1 cellular context compared by ENCODE assay signal in the genomic region with DNA sequence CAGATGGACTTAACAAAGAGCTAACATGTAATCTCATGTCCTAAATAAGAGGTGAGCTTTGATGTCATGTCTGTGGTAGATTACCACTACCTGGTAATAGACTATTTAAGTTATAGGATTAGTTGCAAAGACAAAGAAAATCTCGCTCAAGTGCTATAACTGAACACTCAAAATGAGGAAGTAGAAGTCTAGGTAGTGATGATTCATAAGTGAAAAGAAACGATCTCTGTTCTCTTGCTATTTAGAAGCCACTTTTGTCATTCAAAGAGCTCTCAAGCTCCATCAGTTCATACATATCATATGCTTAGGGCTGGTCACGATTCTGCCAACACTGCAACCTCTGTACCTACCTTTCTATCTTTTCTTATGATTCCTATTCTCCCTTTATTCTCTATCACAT.
TF ChIP-seq lines count a peak whose summit lies in the region.

No MANE protein-coding gene starts in this region.

TF ChIP-seq in GM12878, 131 proteins besides CTCF, POLR2A, EP300 and RAD21 (continued from another document and continues in another):
- TF ChIP-seq, protein P1, sequence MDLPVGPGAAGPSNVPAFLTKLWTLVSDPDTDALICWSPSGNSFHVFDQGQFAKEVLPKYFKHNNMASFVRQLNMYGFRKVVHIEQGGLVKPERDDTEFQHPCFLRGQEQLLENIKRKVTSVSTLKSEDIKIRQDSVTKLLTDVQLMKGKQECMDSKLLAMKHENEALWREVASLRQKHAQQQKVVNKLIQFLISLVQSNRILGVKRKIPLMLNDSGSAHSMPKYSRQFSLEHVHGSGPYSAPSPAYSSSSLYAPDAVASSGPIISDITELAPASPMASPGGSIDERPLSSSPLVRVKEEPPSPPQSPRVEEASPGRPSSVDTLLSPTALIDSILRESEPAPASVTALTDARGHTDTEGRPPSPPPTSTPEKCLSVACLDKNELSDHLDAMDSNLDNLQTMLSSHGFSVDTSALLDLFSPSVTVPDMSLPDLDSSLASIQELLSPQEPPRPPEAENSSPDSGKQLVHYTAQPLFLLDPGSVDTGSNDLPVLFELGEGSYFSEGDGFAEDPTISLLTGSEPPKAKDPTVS (IDR thresholded peaks at IDR 0.05; ENCODE audit: low read depth, low read length) = no peak
- TF ChIP-seq CBX5 (IDR thresholded peaks at IDR 0.05; ENCODE audit: low read depth) = peak; percentile 74; the same call in 1 of the 2 replicates
- no peak for TF ChIP-seq GATAD2B (conservative IDR thresholded peaks at IDR 0.05; ENCODE audit: low read depth)
- TF ChIP-seq CEBPB (IDR thresholded peaks at IDR 0.05; ENCODE audit: borderline replicate concordance in 1 of 2, low read depth in 2 of 2, low read length in 2 of 2) = peak in 1 of 2 experiments; percentile 35; a peak in 1 of 4 replicates
- TF ChIP-seq, protein P2, sequence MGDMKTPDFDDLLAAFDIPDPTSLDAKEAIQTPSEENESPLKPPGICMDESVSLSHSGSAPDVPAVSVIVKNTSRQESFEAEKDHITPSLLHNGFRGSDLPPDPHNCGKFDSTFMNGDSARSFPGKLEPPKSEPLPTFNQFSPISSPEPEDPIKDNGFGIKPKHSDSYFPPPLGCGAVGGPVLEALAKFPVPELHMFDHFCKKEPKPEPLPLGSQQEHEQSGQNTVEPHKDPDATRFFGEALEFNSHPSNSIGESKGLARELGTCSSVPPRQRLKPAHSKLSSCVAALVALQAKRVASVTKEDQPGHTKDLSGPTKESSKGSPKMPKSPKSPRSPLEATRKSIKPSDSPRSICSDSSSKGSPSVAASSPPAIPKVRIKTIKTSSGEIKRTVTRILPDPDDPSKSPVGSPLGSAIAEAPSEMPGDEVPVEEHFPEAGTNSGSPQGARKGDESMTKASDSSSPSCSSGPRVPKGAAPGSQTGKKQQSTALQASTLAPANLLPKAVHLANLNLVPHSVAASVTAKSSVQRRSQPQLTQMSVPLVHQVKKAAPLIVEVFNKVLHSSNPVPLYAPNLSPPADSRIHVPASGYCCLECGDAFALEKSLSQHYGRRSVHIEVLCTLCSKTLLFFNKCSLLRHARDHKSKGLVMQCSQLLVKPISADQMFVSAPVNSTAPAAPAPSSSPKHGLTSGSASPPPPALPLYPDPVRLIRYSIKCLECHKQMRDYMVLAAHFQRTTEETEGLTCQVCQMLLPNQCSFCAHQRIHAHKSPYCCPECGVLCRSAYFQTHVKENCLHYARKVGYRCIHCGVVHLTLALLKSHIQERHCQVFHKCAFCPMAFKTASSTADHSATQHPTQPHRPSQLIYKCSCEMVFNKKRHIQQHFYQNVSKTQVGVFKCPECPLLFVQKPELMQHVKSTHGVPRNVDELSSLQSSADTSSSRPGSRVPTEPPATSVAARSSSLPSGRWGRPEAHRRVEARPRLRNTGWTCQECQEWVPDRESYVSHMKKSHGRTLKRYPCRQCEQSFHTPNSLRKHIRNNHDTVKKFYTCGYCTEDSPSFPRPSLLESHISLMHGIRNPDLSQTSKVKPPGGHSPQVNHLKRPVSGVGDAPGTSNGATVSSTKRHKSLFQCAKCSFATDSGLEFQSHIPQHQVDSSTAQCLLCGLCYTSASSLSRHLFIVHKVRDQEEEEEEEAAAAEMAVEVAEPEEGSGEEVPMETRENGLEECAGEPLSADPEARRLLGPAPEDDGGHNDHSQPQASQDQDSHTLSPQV (IDR thresholded peaks at IDR 0.05) = no peak
- TF ChIP-seq MYB (IDR thresholded peaks at IDR 0.05; ENCODE audit: borderline replicate concordance, low read depth, low read length) = no peak
- TF ChIP-seq, protein P3, sequence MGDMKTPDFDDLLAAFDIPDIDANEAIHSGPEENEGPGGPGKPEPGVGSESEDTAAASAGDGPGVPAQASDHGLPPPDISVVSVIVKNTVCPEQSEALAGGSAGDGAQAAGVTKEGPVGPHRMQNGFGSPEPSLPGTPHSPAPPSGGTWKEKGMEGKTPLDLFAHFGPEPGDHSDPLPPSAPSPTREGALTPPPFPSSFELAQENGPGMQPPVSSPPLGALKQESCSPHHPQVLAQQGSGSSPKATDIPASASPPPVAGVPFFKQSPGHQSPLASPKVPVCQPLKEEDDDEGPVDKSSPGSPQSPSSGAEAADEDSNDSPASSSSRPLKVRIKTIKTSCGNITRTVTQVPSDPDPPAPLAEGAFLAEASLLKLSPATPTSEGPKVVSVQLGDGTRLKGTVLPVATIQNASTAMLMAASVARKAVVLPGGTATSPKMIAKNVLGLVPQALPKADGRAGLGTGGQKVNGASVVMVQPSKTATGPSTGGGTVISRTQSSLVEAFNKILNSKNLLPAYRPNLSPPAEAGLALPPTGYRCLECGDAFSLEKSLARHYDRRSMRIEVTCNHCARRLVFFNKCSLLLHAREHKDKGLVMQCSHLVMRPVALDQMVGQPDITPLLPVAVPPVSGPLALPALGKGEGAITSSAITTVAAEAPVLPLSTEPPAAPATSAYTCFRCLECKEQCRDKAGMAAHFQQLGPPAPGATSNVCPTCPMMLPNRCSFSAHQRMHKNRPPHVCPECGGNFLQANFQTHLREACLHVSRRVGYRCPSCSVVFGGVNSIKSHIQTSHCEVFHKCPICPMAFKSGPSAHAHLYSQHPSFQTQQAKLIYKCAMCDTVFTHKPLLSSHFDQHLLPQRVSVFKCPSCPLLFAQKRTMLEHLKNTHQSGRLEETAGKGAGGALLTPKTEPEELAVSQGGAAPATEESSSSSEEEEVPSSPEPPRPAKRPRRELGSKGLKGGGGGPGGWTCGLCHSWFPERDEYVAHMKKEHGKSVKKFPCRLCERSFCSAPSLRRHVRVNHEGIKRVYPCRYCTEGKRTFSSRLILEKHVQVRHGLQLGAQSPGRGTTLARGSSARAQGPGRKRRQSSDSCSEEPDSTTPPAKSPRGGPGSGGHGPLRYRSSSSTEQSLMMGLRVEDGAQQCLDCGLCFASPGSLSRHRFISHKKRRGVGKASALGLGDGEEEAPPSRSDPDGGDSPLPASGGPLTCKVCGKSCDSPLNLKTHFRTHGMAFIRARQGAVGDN (IDR thresholded peaks at IDR 0.05) = peak; percentile 47; the same call in 1 of the 2 replicates
- TF ChIP-seq, protein P4, sequence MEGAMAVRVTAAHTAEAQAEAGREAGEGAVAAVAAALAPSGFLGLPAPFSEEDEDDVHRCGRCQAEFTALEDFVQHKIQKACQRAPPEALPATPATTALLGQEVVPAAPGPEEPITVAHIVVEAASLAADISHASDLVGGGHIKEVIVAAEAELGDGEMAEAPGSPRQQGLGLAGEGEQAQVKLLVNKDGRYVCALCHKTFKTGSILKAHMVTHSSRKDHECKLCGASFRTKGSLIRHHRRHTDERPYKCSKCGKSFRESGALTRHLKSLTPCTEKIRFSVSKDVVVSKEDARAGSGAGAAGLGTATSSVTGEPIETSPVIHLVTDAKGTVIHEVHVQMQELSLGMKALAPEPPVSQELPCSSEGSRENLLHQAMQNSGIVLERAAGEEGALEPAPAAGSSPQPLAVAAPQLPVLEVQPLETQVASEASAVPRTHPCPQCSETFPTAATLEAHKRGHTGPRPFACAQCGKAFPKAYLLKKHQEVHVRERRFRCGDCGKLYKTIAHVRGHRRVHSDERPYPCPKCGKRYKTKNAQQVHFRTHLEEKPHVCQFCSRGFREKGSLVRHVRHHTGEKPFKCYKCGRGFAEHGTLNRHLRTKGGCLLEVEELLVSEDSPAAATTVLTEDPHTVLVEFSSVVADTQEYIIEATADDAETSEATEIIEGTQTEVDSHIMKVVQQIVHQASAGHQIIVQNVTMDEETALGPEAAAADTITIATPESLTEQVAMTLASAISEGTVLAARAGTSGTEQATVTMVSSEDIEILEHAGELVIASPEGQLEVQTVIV (IDR thresholded peaks at IDR 0.05; ENCODE audit: borderline replicate concordance, partially characterized antibody) = no peak
- TF ChIP-seq ZNF24 (IDR thresholded peaks at IDR 0.05) = peak; percentile 81; the same call in 1 of the 2 replicates
- TF ChIP-seq, protein P5, sequence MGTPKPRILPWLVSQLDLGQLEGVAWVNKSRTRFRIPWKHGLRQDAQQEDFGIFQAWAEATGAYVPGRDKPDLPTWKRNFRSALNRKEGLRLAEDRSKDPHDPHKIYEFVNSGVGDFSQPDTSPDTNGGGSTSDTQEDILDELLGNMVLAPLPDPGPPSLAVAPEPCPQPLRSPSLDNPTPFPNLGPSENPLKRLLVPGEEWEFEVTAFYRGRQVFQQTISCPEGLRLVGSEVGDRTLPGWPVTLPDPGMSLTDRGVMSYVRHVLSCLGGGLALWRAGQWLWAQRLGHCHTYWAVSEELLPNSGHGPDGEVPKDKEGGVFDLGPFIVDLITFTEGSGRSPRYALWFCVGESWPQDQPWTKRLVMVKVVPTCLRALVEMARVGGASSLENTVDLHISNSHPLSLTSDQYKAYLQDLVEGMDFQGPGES (IDR thresholded peaks at IDR 0.05) = no peak
- TF ChIP-seq STAT3 (IDR thresholded peaks at IDR 0.05; ENCODE audit: low read depth, low read length) = no peak
- TF ChIP-seq, protein P6, sequence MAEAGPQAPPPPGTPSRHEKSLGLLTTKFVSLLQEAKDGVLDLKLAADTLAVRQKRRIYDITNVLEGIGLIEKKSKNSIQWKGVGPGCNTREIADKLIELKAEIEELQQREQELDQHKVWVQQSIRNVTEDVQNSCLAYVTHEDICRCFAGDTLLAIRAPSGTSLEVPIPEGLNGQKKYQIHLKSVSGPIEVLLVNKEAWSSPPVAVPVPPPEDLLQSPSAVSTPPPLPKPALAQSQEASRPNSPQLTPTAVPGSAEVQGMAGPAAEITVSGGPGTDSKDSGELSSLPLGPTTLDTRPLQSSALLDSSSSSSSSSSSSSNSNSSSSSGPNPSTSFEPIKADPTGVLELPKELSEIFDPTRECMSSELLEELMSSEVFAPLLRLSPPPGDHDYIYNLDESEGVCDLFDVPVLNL (IDR thresholded peaks at IDR 0.05; ENCODE audit: low read depth, low read length) = no peak
- peak; percentile 89 for TF ChIP-seq MEF2B (IDR thresholded peaks at IDR 0.05; ENCODE audit: partially characterized antibody, poor library complexity, severe bottlenecking)
- no peak for TF ChIP-seq MYC (IDR thresholded peaks at IDR 0.05; ENCODE audit: insufficient read depth, insufficient read length, insufficient replicate concordance, low read length, severe bottlenecking)
- no peak for TF ChIP-seq SMAD5 (IDR thresholded peaks at IDR 0.05; ENCODE audit: low read depth)
- no peak for TF ChIP-seq HDAC6 (IDR thresholded peaks at IDR 0.05; ENCODE audit: unreplicated experiment)
- no peak for TF ChIP-seq NR2C2 (IDR thresholded peaks at IDR 0.05; ENCODE audit: borderline replicate concordance, control insufficient read depth, insufficient read length, low read depth)
- TF ChIP-seq SUPT20H (IDR thresholded peaks at IDR 0.05; ENCODE audit: borderline replicate concordance, control insufficient read depth, low read depth, low read length) = no peak
- TF ChIP-seq, protein P7, sequence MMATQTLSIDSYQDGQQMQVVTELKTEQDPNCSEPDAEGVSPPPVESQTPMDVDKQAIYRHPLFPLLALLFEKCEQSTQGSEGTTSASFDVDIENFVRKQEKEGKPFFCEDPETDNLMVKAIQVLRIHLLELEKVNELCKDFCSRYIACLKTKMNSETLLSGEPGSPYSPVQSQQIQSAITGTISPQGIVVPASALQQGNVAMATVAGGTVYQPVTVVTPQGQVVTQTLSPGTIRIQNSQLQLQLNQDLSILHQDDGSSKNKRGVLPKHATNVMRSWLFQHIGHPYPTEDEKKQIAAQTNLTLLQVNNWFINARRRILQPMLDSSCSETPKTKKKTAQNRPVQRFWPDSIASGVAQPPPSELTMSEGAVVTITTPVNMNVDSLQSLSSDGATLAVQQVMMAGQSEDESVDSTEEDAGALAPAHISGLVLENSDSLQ (IDR thresholded peaks at IDR 0.05) = peak; percentile 25; the same call in 1 of the 2 replicates
- peak; percentile 91 for TF ChIP-seq MTA2 (IDR thresholded peaks at IDR 0.05; ENCODE audit: low read depth)
- TF ChIP-seq ZNF622 (IDR thresholded peaks at IDR 0.05) = no peak
- no peak for TF ChIP-seq FOS (IDR thresholded peaks at IDR 0.05; ENCODE audit: borderline replicate concordance, extremely low read depth, insufficient read length)
- TF ChIP-seq KAT2A (conservative IDR thresholded peaks at IDR 0.05; ENCODE audit: control insufficient read depth, low read depth, low read length) = no peak
- TF ChIP-seq IKZF2 (IDR thresholded peaks at IDR 0.05) = peak; percentile 51 to 66; a peak in 2 of 4 replicates
- no peak for TF ChIP-seq ZNF384 (IDR thresholded peaks at IDR 0.05; ENCODE audit: borderline replicate concordance, low read depth, low read length)
- TF ChIP-seq TCF12 (IDR thresholded peaks at IDR 0.05; ENCODE audit: low read depth, low read length) = no peak
- peak; percentile 46; the same call in 1 of the 2 replicates for TF ChIP-seq RAD51 (IDR thresholded peaks at IDR 0.05)
- peak; percentile 75 to 82; a peak in 3 of 4 replicates for TF ChIP-seq BHLHE40 (IDR thresholded peaks at IDR 0.05; ENCODE audit: borderline replicate concordance in 1 of 2, low read depth in 2 of 2, low read length in 1 of 2)
- peak; percentile 69 for TF ChIP-seq IRF4 (IDR thresholded peaks at IDR 0.05; ENCODE audit: low read depth, low read length)
- TF ChIP-seq SREBF2 (IDR thresholded peaks at IDR 0.05; ENCODE audit: low read length) = no peak
- no peak for TF ChIP-seq TARDBP (IDR thresholded peaks at IDR 0.05; ENCODE audit: borderline replicate concordance)
- no peak for TF ChIP-seq CBX3 (IDR thresholded peaks at IDR 0.05; ENCODE audit: borderline replicate concordance, low read depth)
- TF ChIP-seq HDAC2 (IDR thresholded peaks at IDR 0.05) = no peak
- TF ChIP-seq, protein P8, sequence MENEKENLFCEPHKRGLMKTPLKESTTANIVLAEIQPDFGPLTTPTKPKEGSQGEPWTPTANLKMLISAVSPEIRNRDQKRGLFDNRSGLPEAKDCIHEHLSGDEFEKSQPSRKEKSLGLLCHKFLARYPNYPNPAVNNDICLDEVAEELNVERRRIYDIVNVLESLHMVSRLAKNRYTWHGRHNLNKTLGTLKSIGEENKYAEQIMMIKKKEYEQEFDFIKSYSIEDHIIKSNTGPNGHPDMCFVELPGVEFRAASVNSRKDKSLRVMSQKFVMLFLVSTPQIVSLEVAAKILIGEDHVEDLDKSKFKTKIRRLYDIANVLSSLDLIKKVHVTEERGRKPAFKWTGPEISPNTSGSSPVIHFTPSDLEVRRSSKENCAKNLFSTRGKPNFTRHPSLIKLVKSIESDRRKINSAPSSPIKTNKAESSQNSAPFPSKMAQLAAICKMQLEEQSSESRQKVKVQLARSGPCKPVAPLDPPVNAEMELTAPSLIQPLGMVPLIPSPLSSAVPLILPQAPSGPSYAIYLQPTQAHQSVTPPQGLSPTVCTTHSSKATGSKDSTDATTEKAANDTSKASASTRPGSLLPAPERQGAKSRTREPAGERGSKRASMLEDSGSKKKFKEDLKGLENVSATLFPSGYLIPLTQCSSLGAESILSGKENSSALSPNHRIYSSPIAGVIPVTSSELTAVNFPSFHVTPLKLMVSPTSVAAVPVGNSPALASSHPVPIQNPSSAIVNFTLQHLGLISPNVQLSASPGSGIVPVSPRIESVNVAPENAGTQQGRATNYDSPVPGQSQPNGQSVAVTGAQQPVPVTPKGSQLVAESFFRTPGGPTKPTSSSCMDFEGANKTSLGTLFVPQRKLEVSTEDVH (IDR thresholded peaks at IDR 0.05; ENCODE audit: low read depth, partially characterized antibody) = no peak
- peak; percentile 40; the same call in 1 of the 2 replicates for TF ChIP-seq CREB1 (IDR thresholded peaks at IDR 0.05; ENCODE audit: low read depth)
- peak in 1 of 2 experiments; percentile 48; a peak in 1 of 4 replicates for TF ChIP-seq ETV6 (conservative IDR thresholded peaks at IDR 0.05 in 1 of 2, IDR thresholded peaks at IDR 0.05 in 1 of 2; ENCODE audit: borderline replicate concordance in 1 of 2, low read depth in 1 of 2)
